ENCODE assay signal across 1 cellular context in the genomic region with DNA sequence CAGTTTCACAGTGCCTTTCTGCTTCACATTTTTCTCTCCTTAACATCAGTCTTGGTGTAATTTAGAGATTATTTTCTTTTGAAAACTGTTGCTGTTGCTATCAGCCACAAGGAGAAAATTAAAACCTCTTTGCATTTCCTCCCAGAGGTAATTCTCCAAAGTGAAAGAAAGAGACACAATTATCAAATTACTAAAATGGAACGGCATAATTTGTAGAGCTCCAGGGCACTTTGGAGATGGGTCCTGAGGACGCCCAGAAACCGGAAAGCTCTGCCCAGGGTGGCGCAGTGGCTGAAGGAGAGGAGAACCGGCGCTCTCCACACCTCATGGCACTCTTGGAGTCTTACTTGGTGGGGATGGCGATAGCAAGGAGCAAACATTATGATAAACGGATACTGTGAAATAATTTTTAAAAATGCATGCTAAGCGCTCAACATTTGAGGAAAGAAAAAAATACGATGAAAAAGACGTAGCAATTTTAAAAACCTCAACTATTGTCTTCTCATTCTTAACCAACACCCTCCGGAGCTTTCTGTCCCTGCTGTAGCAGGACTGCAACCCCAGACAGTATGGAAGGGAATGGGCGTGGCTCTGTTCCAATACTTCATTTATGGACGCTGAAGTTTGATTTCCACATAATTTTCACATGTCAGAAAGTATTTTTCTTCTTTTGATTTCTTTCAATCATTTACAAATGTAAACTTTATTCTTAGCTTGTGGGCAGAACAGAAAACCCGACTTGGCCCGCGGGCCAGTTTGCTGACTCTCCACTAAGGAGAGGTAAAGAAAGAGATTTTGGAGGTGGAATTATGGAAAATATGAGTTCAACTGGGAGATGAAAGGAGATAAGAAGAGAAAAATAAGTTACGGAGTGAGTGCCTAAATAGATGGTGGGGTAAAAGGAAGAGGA.
TF ChIP-seq lines count a peak whose summit lies in the region.

No MANE protein-coding gene starts in this region.

TF ChIP-seq in K562, 482 proteins besides CTCF, POLR2A, EP300 and RAD21 (continues in another document):
- no peak for TF ChIP-seq THRAP3 (IDR thresholded peaks at IDR 0.05; ENCODE audit: borderline replicate concordance)
- TF ChIP-seq, protein P1, sequence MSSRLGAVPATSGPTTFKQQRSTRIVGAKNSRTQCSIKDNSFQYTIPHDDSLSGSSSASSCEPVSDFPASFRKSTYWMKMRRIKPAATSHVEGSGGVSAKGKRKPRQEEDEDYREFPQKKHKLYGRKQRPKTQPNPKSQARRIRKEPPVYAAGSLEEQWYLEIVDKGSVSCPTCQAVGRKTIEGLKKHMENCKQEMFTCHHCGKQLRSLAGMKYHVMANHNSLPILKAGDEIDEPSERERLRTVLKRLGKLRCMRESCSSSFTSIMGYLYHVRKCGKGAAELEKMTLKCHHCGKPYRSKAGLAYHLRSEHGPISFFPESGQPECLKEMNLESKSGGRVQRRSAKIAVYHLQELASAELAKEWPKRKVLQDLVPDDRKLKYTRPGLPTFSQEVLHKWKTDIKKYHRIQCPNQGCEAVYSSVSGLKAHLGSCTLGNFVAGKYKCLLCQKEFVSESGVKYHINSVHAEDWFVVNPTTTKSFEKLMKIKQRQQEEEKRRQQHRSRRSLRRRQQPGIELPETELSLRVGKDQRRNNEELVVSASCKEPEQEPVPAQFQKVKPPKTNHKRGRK (tag; IDR thresholded peaks at IDR 0.05) = 0 out of 2 replicates have a peak, but pooled peaks have one; percentile 27
- TF ChIP-seq, protein P2, sequence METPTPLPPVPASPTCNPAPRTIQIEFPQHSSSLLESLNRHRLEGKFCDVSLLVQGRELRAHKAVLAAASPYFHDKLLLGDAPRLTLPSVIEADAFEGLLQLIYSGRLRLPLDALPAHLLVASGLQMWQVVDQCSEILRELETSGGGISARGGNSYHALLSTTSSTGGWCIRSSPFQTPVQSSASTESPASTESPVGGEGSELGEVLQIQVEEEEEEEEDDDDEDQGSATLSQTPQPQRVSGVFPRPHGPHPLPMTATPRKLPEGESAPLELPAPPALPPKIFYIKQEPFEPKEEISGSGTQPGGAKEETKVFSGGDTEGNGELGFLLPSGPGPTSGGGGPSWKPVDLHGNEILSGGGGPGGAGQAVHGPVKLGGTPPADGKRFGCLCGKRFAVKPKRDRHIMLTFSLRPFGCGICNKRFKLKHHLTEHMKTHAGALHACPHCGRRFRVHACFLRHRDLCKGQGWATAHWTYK (CRISPR knock-in tag; IDR thresholded peaks at IDR 0.05) = no peak
- TF ChIP-seq NBN (IDR thresholded peaks at IDR 0.05; ENCODE audit: low read depth) = no peak
- no peak for TF ChIP-seq ELF1 (tag; IDR thresholded peaks at IDR 0.05)
- TF ChIP-seq, protein P3, sequence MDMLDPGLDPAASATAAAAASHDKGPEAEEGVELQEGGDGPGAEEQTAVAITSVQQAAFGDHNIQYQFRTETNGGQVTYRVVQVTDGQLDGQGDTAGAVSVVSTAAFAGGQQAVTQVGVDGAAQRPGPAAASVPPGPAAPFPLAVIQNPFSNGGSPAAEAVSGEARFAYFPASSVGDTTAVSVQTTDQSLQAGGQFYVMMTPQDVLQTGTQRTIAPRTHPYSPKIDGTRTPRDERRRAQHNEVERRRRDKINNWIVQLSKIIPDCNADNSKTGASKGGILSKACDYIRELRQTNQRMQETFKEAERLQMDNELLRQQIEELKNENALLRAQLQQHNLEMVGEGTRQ (CRISPR knock-in tag; IDR thresholded peaks at IDR 0.05) = no peak
- no peak for TF ChIP-seq CCNT2 (IDR thresholded peaks at IDR 0.05; ENCODE audit: borderline replicate concordance, extremely low read depth, insufficient read length, low read depth, low read length)
- 0 out of 2 replicates have a peak, but pooled peaks have one; percentile 6 for TF ChIP-seq GTF2E2 (tag; IDR thresholded peaks at IDR 0.05)
- TF ChIP-seq SLC30A9 (CRISPR knock-in tag; IDR thresholded peaks at IDR 0.05) = no peak
- no peak for TF ChIP-seq BRD4 (IDR thresholded peaks at IDR 0.05)
- TF ChIP-seq MAZ (CRISPR knock-in tag; conservative IDR thresholded peaks at IDR 0.05 in 1 of 2, IDR thresholded peaks at IDR 0.05 in 1 of 2) = no peak
- TF ChIP-seq POLR2H (tag; IDR thresholded peaks at IDR 0.05; ENCODE audit: low read depth) = peak; percentile 60; the same call in 1 of the 2 replicates
- no peak for TF ChIP-seq TOE1 (IDR thresholded peaks at IDR 0.05; ENCODE audit: borderline replicate concordance)
- no peak for TF ChIP-seq TOE1 (CRISPR knock-in tag; IDR thresholded peaks at IDR 0.05; ENCODE audit: borderline replicate concordance, low read depth)
- no peak for TF ChIP-seq ZNF699 (CRISPR knock-in tag; IDR thresholded peaks at IDR 0.05; ENCODE audit: insufficient replicate concordance)
- no peak for TF ChIP-seq ZNF764 (CRISPR knock-in tag; IDR thresholded peaks at IDR 0.05; ENCODE audit: low read depth)
- TF ChIP-seq EP400 (IDR thresholded peaks at IDR 0.05) = no peak; the same call in 1 of the 2 replicates
- TF ChIP-seq FOSL1 (tag; conservative IDR thresholded peaks at IDR 0.05) = peak; percentile 0
- TF ChIP-seq CHD1 (IDR thresholded peaks at IDR 0.05; ENCODE audit: low read length) = peak; percentile 80
- no peak for TF ChIP-seq ZNF184 (CRISPR knock-in tag; IDR thresholded peaks at IDR 0.05)
- TF ChIP-seq, protein P4, sequence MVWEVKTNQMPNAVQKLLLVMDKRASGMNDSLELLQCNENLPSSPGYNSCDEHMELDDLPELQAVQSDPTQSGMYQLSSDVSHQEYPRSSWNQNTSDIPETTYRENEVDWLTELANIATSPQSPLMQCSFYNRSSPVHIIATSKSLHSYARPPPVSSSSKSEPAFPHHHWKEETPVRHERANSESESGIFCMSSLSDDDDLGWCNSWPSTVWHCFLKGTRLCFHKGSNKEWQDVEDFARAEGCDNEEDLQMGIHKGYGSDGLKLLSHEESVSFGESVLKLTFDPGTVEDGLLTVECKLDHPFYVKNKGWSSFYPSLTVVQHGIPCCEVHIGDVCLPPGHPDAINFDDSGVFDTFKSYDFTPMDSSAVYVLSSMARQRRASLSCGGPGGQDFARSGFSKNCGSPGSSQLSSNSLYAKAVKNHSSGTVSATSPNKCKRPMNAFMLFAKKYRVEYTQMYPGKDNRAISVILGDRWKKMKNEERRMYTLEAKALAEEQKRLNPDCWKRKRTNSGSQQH (CRISPR knock-in tag; IDR thresholded peaks at IDR 0.05) = no peak
- no peak for TF ChIP-seq NFIC (IDR thresholded peaks at IDR 0.05)
- TF ChIP-seq, protein P5, sequence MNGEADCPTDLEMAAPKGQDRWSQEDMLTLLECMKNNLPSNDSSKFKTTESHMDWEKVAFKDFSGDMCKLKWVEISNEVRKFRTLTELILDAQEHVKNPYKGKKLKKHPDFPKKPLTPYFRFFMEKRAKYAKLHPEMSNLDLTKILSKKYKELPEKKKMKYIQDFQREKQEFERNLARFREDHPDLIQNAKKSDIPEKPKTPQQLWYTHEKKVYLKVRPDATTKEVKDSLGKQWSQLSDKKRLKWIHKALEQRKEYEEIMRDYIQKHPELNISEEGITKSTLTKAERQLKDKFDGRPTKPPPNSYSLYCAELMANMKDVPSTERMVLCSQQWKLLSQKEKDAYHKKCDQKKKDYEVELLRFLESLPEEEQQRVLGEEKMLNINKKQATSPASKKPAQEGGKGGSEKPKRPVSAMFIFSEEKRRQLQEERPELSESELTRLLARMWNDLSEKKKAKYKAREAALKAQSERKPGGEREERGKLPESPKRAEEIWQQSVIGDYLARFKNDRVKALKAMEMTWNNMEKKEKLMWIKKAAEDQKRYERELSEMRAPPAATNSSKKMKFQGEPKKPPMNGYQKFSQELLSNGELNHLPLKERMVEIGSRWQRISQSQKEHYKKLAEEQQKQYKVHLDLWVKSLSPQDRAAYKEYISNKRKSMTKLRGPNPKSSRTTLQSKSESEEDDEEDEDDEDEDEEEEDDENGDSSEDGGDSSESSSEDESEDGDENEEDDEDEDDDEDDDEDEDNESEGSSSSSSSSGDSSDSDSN (IDR thresholded peaks at IDR 0.05; ENCODE audit: borderline replicate concordance in 1 of 2, low read depth in 2 of 2, low read length in 2 of 2) = peak in 1 of 2 experiments; percentile 25; a peak in 1 of 4 replicates
- TF ChIP-seq YY1 (IDR thresholded peaks at IDR 0.05; ENCODE audit: borderline replicate concordance in 1 of 3, control insufficient read depth in 1 of 3, extremely low read depth in 1 of 3, insufficient read depth in 3 of 3, insufficient read length in 1 of 3, insufficient replicate concordance in 2 of 3, low read depth in 1 of 3, low read length in 2 of 3) = peak in 1 of 3 experiments; percentile 63
- peak; percentile 58 for TF ChIP-seq SMARCB1 (IDR thresholded peaks at IDR 0.05; ENCODE audit: insufficient read length, low read depth)
- no peak for TF ChIP-seq ZNF274 (IDR thresholded peaks at IDR 0.05; ENCODE audit: borderline replicate concordance, low read depth, low read length)
- TF ChIP-seq TBP (optimal IDR thresholded peaks at IDR 0.05; ENCODE audit: low read depth, low read length) = peak; percentile 18
- no peak for TF ChIP-seq MYNN (IDR thresholded peaks at IDR 0.05)
- TF ChIP-seq MYNN (CRISPR knock-in tag; IDR thresholded peaks at IDR 0.05) = no peak
- TF ChIP-seq, protein P6, sequence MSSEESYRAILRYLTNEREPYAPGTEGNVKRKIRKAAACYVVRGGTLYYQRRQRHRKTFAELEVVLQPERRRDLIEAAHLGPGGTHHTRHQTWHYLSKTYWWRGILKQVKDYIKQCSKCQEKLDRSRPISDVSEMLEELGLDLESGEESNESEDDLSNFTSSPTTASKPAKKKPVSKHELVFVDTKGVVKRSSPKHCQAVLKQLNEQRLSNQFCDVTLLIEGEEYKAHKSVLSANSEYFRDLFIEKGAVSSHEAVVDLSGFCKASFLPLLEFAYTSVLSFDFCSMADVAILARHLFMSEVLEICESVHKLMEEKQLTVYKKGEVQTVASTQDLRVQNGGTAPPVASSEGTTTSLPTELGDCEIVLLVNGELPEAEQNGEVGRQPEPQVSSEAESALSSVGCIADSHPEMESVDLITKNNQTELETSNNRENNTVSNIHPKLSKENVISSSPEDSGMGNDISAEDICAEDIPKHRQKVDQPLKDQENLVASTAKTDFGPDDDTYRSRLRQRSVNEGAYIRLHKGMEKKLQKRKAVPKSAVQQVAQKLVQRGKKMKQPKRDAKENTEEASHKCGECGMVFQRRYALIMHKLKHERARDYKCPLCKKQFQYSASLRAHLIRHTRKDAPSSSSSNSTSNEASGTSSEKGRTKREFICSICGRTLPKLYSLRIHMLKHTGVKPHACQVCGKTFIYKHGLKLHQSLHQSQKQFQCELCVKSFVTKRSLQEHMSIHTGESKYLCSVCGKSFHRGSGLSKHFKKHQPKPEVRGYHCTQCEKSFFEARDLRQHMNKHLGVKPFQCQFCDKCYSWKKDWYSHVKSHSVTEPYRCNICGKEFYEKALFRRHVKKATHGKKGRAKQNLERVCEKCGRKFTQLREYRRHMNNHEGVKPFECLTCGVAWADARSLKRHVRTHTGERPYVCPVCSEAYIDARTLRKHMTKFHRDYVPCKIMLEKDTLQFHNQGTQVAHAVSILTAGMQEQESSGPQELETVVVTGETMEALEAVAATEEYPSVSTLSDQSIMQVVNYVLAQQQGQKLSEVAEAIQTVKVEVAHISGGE (CRISPR knock-in tag; IDR thresholded peaks at IDR 0.05) = peak in 1 of 3 experiments; percentile 40; a peak in 2 of 6 replicates
- TF ChIP-seq ZC3H8 (IDR thresholded peaks at IDR 0.05) = no peak
- TF ChIP-seq GATA2 (CRISPR knock-in tag; IDR thresholded peaks at IDR 0.05) = no peak
- TF ChIP-seq HDAC8 (tag; IDR thresholded peaks at IDR 0.05) = no peak
- TF ChIP-seq MBD2 (IDR thresholded peaks at IDR 0.05; ENCODE audit: borderline replicate concordance, low read depth) = no peak
- TF ChIP-seq SIN3A (IDR thresholded peaks at IDR 0.05; ENCODE audit: borderline replicate concordance in 2 of 2, control insufficient read depth in 1 of 2, low read depth in 2 of 2, low read length in 2 of 2) = peak in 1 of 2 experiments; percentile 4; a peak in 1 of 4 replicates
- no peak for TF ChIP-seq ZNF696 (CRISPR knock-in tag; conservative IDR thresholded peaks at IDR 0.05)
- no peak for TF ChIP-seq RNF2 (IDR thresholded peaks at IDR 0.05)
- TF ChIP-seq ERF (CRISPR knock-in tag; IDR thresholded peaks at IDR 0.05) = no peak
- TF ChIP-seq TAF1 (IDR thresholded peaks at IDR 0.05; ENCODE audit: control insufficient read depth, extremely low read depth, insufficient read depth, low read length, severe bottlenecking) = peak; percentile 22
- TF ChIP-seq RBM15 (IDR thresholded peaks at IDR 0.05; ENCODE audit: insufficient read depth, low read length) = no peak
- peak; percentile 18; the same call in 1 of the 2 replicates for TF ChIP-seq PHF8 (IDR thresholded peaks at IDR 0.05; ENCODE audit: borderline replicate concordance, low read length)
- TF ChIP-seq, protein P7, sequence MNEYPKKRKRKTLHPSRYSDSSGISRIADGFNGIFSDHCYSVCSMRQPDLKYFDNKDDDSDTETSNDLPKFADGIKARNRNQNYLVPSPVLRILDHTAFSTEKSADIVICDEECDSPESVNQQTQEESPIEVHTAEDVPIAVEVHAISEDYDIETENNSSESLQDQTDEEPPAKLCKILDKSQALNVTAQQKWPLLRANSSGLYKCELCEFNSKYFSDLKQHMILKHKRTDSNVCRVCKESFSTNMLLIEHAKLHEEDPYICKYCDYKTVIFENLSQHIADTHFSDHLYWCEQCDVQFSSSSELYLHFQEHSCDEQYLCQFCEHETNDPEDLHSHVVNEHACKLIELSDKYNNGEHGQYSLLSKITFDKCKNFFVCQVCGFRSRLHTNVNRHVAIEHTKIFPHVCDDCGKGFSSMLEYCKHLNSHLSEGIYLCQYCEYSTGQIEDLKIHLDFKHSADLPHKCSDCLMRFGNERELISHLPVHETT (CRISPR knock-in tag; conservative IDR thresholded peaks at IDR 0.05 in 1 of 2, IDR thresholded peaks at IDR 0.05 in 1 of 2) = 0 out of 4 replicates have a peak, but pooled peaks of 1 of the 2 experiments have one; percentile 11
- TF ChIP-seq ZNF507 (tag; conservative IDR thresholded peaks at IDR 0.05) = peak; percentile 23; the same call in 1 of the 2 replicates
- no peak for TF ChIP-seq CBX1 (IDR thresholded peaks at IDR 0.05; ENCODE audit: low read depth)
- no peak for TF ChIP-seq SAP30 (IDR thresholded peaks at IDR 0.05; ENCODE audit: borderline replicate concordance, insufficient read depth, low read depth, low read length, poor library complexity, severe bottlenecking)
